In genomic region chr7:5294169-5294987, GRCh38 we compare ENCODE assay signal across 16 cellular contexts. TPM values are rescaled to one million over a fixed set of nuclear protein-coding genes. Genes with fewer than 3 reads are reported as not detected.
A peak's percentile ranks its signal among the peaks of the same experiment; 100 is the strongest.
DNase-seq lines count a peak whose midpoint lies in the region; ATAC-seq, FAIRE-seq and TF ChIP-seq lines count a peak whose summit lies in the region.
"Had no signal": no experiment of that assay in that cellular context is flagged by ENCODE, and none has a peak within 500 bp of the region (broad histone marks: within the 10 kb centered on the region; RNA-seq: fewer than 3 reads in every experiment).

No MANE protein-coding gene starts in this region.

- no peak overlapping the region for H2AFZ ChIP-seq in HepG2 (ENCODE audit: low read length)

- H3K27ac ChIP-seq in HepG2 (ENCODE audit: extremely low read length, insufficient read depth, low read length) (no peak overlapping the region), right lobe of liver (no peak overlapping the region), small intestine (ENCODE audit: low read depth in 1 of 2, low read length in 1 of 2) (no peak overlapping the region), esophagus squamous epithelium (no peak overlapping the region)
- H3K27ac ChIP-seq: 22Rv1 had no signal

- H3K27me3 ChIP-seq in HepG2 (ENCODE audit: control insufficient read depth in 1 of 2, insufficient read depth in 2 of 2, low read length in 2 of 2) (no peaks in the 10 kb centered on the region), right lobe of liver (no peaks in the 10 kb centered on the region), small intestine (ENCODE audit: control insufficient read depth in 2 of 2, insufficient read depth in 2 of 2, low read length in 2 of 2) (no peaks in the 10 kb centered on the region), esophagus squamous epithelium (peaks cover 0 to 37% (median 0%) of the 10 kb centered on the region in 4 donors)

- intact Hi-C loops in HepG2 (cut with micrococcal nuclease; ENCODE audit: unreplicated experiment): no loop called here
- intact Hi-C loops in right lobe of liver (cut with DNase I): no loop called here
- intact Hi-C loops in mucosa of descending colon (cut with DNase I, micrococcal nuclease): no loop called here
- intact Hi-C loops in esophagus squamous epithelium (cut with DNase I): no loop called here

- TF ChIP-seq POLR2A in HepG2 (IDR thresholded peaks at IDR 0.05; ENCODE audit: insufficient read depth in 1 of 2, low read depth in 2 of 2, low read length in 2 of 2) (no peak), right lobe of liver (IDR thresholded peaks at IDR 0.05) (no peak), esophagus squamous epithelium (IDR thresholded peaks at IDR 0.05) (no peak)

- ATAC-seq in HepG2: peak; percentile 17; the same call in 2 of the 3 replicates
- ATAC-seq in right lobe of liver: no peak
- ATAC-seq in mucosa of descending colon: peak; percentile 61
- ATAC-seq in GM18867 (IDR thresholded peaks at IDR 0.05; ENCODE audit: unreplicated experiment): no peak

- no peaks in the 10 kb centered on the region for H4K20me1 ChIP-seq in HepG2 (ENCODE audit: insufficient read depth, low read length)

- 80% methylated on average over 14 of the region's 14 CpGs for WGBS in HepG2 (ENCODE audit: low lambda C conversion rate)
- WGBS in right lobe of liver (ENCODE audit: insufficient coverage, low coverage, low lambda C conversion rate, missing lambda C conversion rate): 78% methylated on average over 10 of the region's 14 CpGs
- 63 to 83% (median 73%) methylated on average over 14 of the region's 14 CpGs for WGBS in small intestine, 3 donors
- 76 to 79% methylated on average over 2 to 13 of the region's 14 CpGs for WGBS in esophagus squamous epithelium, 2 donors

- no peak overlapping the region for H3K4me2 ChIP-seq in HepG2 (ENCODE audit: low read depth, low read length)

- peaks cover 4 to 15% of the 10 kb centered on the region in 2 experiments; a peak in 3 of 5 replicates for H3K36me3 ChIP-seq in HepG2 (replicated peaks in 1 of 2; ENCODE audit: control insufficient read depth in 1 of 2, insufficient read depth in 2 of 2, low read length in 2 of 2)
- H3K36me3 ChIP-seq in right lobe of liver: no peaks in the 10 kb centered on the region
- no peaks in the 10 kb centered on the region for H3K36me3 ChIP-seq in mucosa of descending colon (ENCODE audit: low read depth)
- no peaks in the 10 kb centered on the region for H3K36me3 ChIP-seq in small intestine (ENCODE audit: control insufficient read depth in 2 of 2, insufficient read depth in 2 of 2, low read length in 2 of 2)
- no peaks in the 10 kb centered on the region for H3K36me3 ChIP-seq in esophagus squamous epithelium

- in situ Hi-C loops in HepG2 (cut with HindIII; ENCODE audit: extremely low pct_ligation_motif_present, low pct_unique_long_range_greater_than_20kb): no loop called here

- POLR2A ChIA-PET in HepG2 (lab: Yijun Ruan, JAX): interaction anchor here (0.7 kb wide), 1 partner anchor 9 kb away, joined by 3 read pairs; no protein-coding TSS in a partner anchor

- no peaks in the 10 kb centered on the region for H3K79me2 ChIP-seq in HepG2 (ENCODE audit: insufficient read depth, low read length)

- TF ChIP-seq RAD21 in HepG2 (CRISPR knock-in tag; IDR thresholded peaks at IDR 0.05): no peak

- TF ChIP-seq CTCF in HepG2 (CRISPR knock-in tag; IDR thresholded peaks at IDR 0.05) (no peak), right lobe of liver (IDR thresholded peaks at IDR 0.05) (no peak), mucosa of descending colon (IDR thresholded peaks at IDR 0.05) (no peak), esophagus squamous epithelium (IDR thresholded peaks at IDR 0.05) (no peak)

- FAIRE-seq in HepG2 (lab: Jason Lieb, UNC): no peak
- FAIRE-seq in small intestine (lab: Jason Lieb, UNC): no peak
- FAIRE-seq: GM12892, GM19239 had no signal

- no peak overlapping the region for H3K9ac ChIP-seq in HepG2 (ENCODE audit: insufficient read depth, low read depth, low read length)

- TF ChIP-seq EP300 in HepG2 (IDR thresholded peaks at IDR 0.05; ENCODE audit: low read depth in 2 of 2, low read length in 2 of 2) (no peak), HepG2 (CRISPR knock-in tag; IDR thresholded peaks at IDR 0.05; ENCODE audit: borderline replicate concordance) (no peak)

- H3K4me1 ChIP-seq in HepG2 (ENCODE audit: insufficient read depth, low read length): peaks cover 23% of the 10 kb centered on the region
- H3K4me1 ChIP-seq in right lobe of liver: no peaks in the 10 kb centered on the region
- H3K4me1 ChIP-seq in mucosa of descending colon (ENCODE audit: low read depth): no peaks in the 10 kb centered on the region
- H3K4me1 ChIP-seq in small intestine (ENCODE audit: control insufficient read depth in 2 of 2, insufficient read depth in 1 of 2, low read depth in 1 of 2, low read length in 1 of 2): no peaks in the 10 kb centered on the region
- peaks cover 6 to 13% (median 6%) of the 10 kb centered on the region in 3 donors for H3K4me1 ChIP-seq in esophagus squamous epithelium
- H3K4me1 ChIP-seq: Caco-2 had no signal

- CTCF ChIA-PET in HepG2 (lab: Yijun Ruan, JAX; ENCODE audit: low intra/inter-chr PET ratio, low total read pairs): no interaction called here

- H3K9me3 ChIP-seq in HepG2 (ENCODE audit: low read length) (no peaks in the 10 kb centered on the region), right lobe of liver (no peaks in the 10 kb centered on the region), mucosa of descending colon (no peaks in the 10 kb centered on the region), small intestine (ENCODE audit: control insufficient read depth, low read depth) (no peaks in the 10 kb centered on the region), esophagus squamous epithelium (no peaks in the 10 kb centered on the region)
- H3K9me3 ChIP-seq: Caco-2 had no signal

- no peak overlapping the region for H3K4me3 ChIP-seq in HepG2 (replicated peaks in 1 of 3; ENCODE audit: insufficient read depth in 1 of 3, low read depth in 2 of 3, low read length in 3 of 3)
- no peak overlapping the region for H3K4me3 ChIP-seq in right lobe of liver
- H3K4me3 ChIP-seq in mucosa of descending colon: no peak overlapping the region
- H3K4me3 ChIP-seq in small intestine (ENCODE audit: low read depth in 1 of 2, low read length in 2 of 2): no peak overlapping the region
- no peak overlapping the region for H3K4me3 ChIP-seq in esophagus squamous epithelium

- DNase-seq in HepG2 (ENCODE audit: low spot score) (peak; percentile 24), right lobe of liver (no peak), mucosa of descending colon (no peak), small intestine (peak; percentile 79), esophagus squamous epithelium (lab: John Stamatoyannopoulos, UW) (no peak), GOT3 (lab: John Stamatoyannopoulos, UW) (no peak)
- DNase-seq: Caco-2; CD8-positive, alpha-beta memory T cell; DND-41; GDM1; HCEC 1CT; HFFc6 had no signal

- no TSS peak for BruUV-seq in HepG2 (replicated peaks; lab: Mats Ljungman, UMichigan)

TF ChIP-seq in HepG2, 621 proteins besides CTCF, POLR2A, EP300 and RAD21 (continues in another document):
- TF ChIP-seq THAP7 (CRISPR knock-in tag; IDR thresholded peaks at IDR 0.05) (no peak), ZNF12 (CRISPR knock-in tag; IDR thresholded peaks at IDR 0.05) (peak; percentile 88), REL (CRISPR knock-in tag; conservative IDR thresholded peaks at IDR 0.05) (no peak), THRA (CRISPR knock-in tag; IDR thresholded peaks at IDR 0.05; ENCODE audit: borderline replicate concordance) (peak; percentile 29; the same call in 1 of the 2 replicates)

RNA-seq across cellular contexts. Expression of gene SLC29A4, which starts 11.6 kb away (rescaled TPM):
- total RNA-seq in HepG2 (2016; rRNA removed; fragmentation: Illumina TruSeq; extraction: Trizol): 21.2 and 31.7 TPM in 2 replicates
- 33.8 and 34.7 TPM in 2 replicates for total RNA-seq in HepG2 (2016; cell fraction: cytosol; rRNA removed; fragmentation: Illumina TruSeq; extraction: Trizol; ENCODE audit: low read depth)
- 18.9 and 30.5 TPM in 2 replicates for total RNA-seq in HepG2 (2016; cell fraction: insoluble cytoplasmic fraction; rRNA removed; fragmentation: Illumina TruSeq; extraction: Trizol)
- 76.3 and 81.9 TPM in 2 replicates for total RNA-seq in HepG2 (2016; cell fraction: membrane; rRNA removed; fragmentation: Illumina TruSeq; extraction: Trizol)
- 18.2 and 22.5 TPM in 2 replicates for total RNA-seq in HepG2 (2016; cell fraction: nucleus; rRNA removed; fragmentation: Illumina TruSeq; extraction: Trizol)
- 29.7 and 53.0 TPM in 2 replicates for polyA plus RNA-seq in HepG2 (2011; rRNA removed)
- 23.1 and 35.9 TPM in 2 replicates for polyA plus RNA-seq in HepG2 (2011; cell fraction: cytosol; rRNA removed)
- polyA plus RNA-seq in HepG2 (2011; cell fraction: nucleus; rRNA removed): 110 and 117 TPM in 2 replicates
- polyA plus RNA-seq in HepG2 (2012): 21.6 and 26.5 TPM in 2 replicates
- polyA plus RNA-seq in HepG2 (2016; cell fraction: cytosol; fragmentation: Illumina TruSeq; extraction: Trizol; ENCODE audit: low read depth): 78.6 and 80.2 TPM in 2 replicates
- 31.0 and 42.3 TPM in 2 replicates for polyA plus RNA-seq in HepG2 (2016; cell fraction: insoluble cytoplasmic fraction; fragmentation: Illumina TruSeq; extraction: Trizol; ENCODE audit: low read depth)
- polyA plus RNA-seq in HepG2 (2016; cell fraction: membrane; fragmentation: Illumina TruSeq; extraction: Trizol; ENCODE audit: low read depth): 113 and 128 TPM in 2 replicates
- polyA plus RNA-seq in HepG2 (2016; cell fraction: nucleus; fragmentation: Illumina TruSeq; extraction: Trizol; ENCODE audit: insufficient read depth, low read depth): 57.1 and 65.3 TPM in 2 replicates
- 1.5 and 136 TPM in 2 replicates for polyA minus RNA-seq in HepG2 (2011; rRNA and poly(A)+ RNA removed; ENCODE audit: low replicate concordance)
- polyA minus RNA-seq in HepG2 (2011; cell fraction: cytosol; rRNA and poly(A)+ RNA removed): 23.7 and 26.6 TPM in 2 replicates
- polyA minus RNA-seq in HepG2 (2011; cell fraction: nucleus; rRNA and poly(A)+ RNA removed): 20.0 and 25.2 TPM in 2 replicates
- total RNA-seq in right lobe of liver: 1 to 10 TPM; 1.5 to 7.7 (median 3.9) TPM
- total RNA-seq in mucosa of descending colon: 1 to 10 TPM; 5.4 to 7.4 (median 5.5) TPM
- 1 to 10 TPM; 1.1 to 5.0 (median 1.4) TPM for polyA plus RNA-seq in small intestine
- under 1 TPM in 3 of 4 donors, not detected in 1; 0.44 to 0.57 (median 0.53) TPM for total RNA-seq in esophagus squamous epithelium

Comparison
In these comparisons a context has a peak if more than half of its experiments do, and no peak if none do; other contexts are left out.
1. ATAC-seq: peak in HepG2 (single experiment) and mucosa of descending colon (single experiment); none in right lobe of liver (0 of 4) and GM18867 (single experiment).
2. DNase-seq: peak in HepG2 (single experiment) and small intestine (single experiment); none in right lobe of liver (0 of 3), mucosa of descending colon (0 of 3), esophagus squamous epithelium (single experiment) and GOT3 (single experiment).